ENCODE assay signal across 33 cellular contexts in the genomic region with DNA sequence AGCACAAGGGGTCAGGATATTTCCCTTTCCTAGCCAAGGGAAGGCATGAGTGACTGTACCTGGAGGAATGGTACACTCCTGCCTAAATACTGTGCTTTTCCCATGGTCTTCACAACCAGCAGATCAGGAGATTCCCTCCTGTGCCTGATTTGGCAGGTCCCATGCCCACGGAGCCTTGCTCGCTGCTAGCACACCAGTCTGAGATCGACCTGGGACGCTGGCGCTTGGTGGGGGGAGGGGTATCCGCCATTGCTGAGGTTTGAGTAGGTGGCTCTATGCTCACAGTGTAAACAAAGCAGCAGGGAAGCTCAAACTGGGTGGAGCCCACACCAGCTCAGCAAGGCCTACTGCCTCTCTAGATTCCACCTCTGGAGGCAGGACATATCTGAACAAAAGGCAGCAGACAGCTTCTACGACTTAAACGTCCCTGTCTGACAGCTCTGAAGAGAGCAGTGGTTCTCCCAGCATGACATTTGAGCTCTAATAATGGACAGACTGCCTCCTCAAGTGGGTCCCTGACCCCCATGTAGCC.
"Had no signal": no experiment of that assay in that cellular context is flagged by ENCODE, and none has a peak within 500 bp of the region (broad histone marks: within the 10 kb centered on the region; RNA-seq: fewer than 3 reads in every experiment).

No MANE protein-coding gene starts in this region.

- H3K27ac Mint-ChIP-seq: activated CD4-positive, alpha-beta memory T cell treated with anti-CD3 and anti-CD28 coated beads for 36 hours; activated CD4-positive, alpha-beta T cell treated with anti-CD3 and anti-CD28 coated beads for 36 hours; activated CD4-positive, alpha-beta T cell treated with anti-CD3 and anti-CD28 coated beads, Interleukin-2, amount 10 ng/mL, durations not matched to agents 24 days and 14 days; activated CD8-positive, alpha-beta memory T cell treated with anti-CD3 and anti-CD28 coated beads, Interleukin-2, amount 10 ng/mL, durations not matched to agents 7 days and 5 days; activated CD8-positive, alpha-beta T cell treated with anti-CD3 and anti-CD28 coated beads, Interleukin-2, amount 10 ng/mL, durations not matched to agents 7 days and 5 days; activated naive CD4-positive, alpha-beta T cell treated with anti-CD3 and anti-CD28 coated beads, Interleukin-2, amount 10 ng/mL, durations not matched to agents 7 days and 5 days; activated naive CD4-positive, alpha-beta T cell treated with anti-CD3 and anti-CD28 coated beads, Interleukin-2, amount 50 U/mL, for 72 hours; activated naive CD8-positive, alpha-beta T cell treated with anti-CD3 and anti-CD28 coated beads, Interleukin-2, amount 10 ng/mL, durations not matched to agents 7 days and 5 days; brain; dendritic cell treated with granulocyte-macrophage colony-stimulating factor and Interleukin-4, amounts not matched to agents 40 ng/mL and 50 ng/mL, for 4 days; T-helper 17 cell; T-helper 2 cell treated with Interferon-gamma antibody and Interleukin-4, amounts not matched to agents 5 μg/mL and 100 μg/mL, for 36 hours had no signal

- H3K9me3 ChIP-seq: ascending aorta, breast epithelium, esophagus muscularis mucosa, gastrocnemius medialis had no signal

- H3K4me3 ChIP-seq: ascending aorta, breast epithelium, coronary artery, dorsolateral prefrontal cortex, esophagus muscularis mucosa, gastrocnemius medialis had no signal

- H3K4me3 Mint-ChIP-seq: activated CD4-positive, alpha-beta memory T cell treated with anti-CD3 and anti-CD28 coated beads for 36 hours; activated CD4-positive, alpha-beta T cell treated with anti-CD3 and anti-CD28 coated beads for 36 hours; activated CD4-positive, alpha-beta T cell treated with anti-CD3 and anti-CD28 coated beads, Interleukin-2, amount 10 ng/mL, durations not matched to agents 24 days and 14 days; activated CD8-positive, alpha-beta memory T cell treated with anti-CD3 and anti-CD28 coated beads, Interleukin-2, amount 10 ng/mL, durations not matched to agents 7 days and 5 days; activated CD8-positive, alpha-beta T cell treated with anti-CD3 and anti-CD28 coated beads, Interleukin-2, amount 10 ng/mL, durations not matched to agents 7 days and 5 days; activated naive CD4-positive, alpha-beta T cell treated with anti-CD3 and anti-CD28 coated beads, Interleukin-2, amount 10 ng/mL, durations not matched to agents 7 days and 5 days; activated naive CD8-positive, alpha-beta T cell treated with anti-CD3 and anti-CD28 coated beads, Interleukin-2, amount 10 ng/mL, durations not matched to agents 7 days and 5 days; brain; central memory CD8-positive, alpha-beta T cell; dendritic cell treated with granulocyte-macrophage colony-stimulating factor and Interleukin-4, amounts not matched to agents 40 ng/mL and 50 ng/mL, for 4 days; T-helper 17 cell; T-helper 2 cell treated with Interferon-gamma antibody and Interleukin-4, amounts not matched to agents 5 μg/mL and 100 μg/mL, for 36 hours had no signal

- H3K36me3 Mint-ChIP-seq: activated CD4-positive, alpha-beta memory T cell treated with anti-CD3 and anti-CD28 coated beads for 36 hours; activated CD8-positive, alpha-beta memory T cell treated with anti-CD3 and anti-CD28 coated beads, Interleukin-2, amount 10 ng/mL, durations not matched to agents 7 days and 5 days; activated naive CD4-positive, alpha-beta T cell treated with anti-CD3 and anti-CD28 coated beads, Interleukin-2, amount 10 ng/mL, durations not matched to agents 7 days and 5 days; activated naive CD8-positive, alpha-beta T cell treated with anti-CD3 and anti-CD28 coated beads, Interleukin-2, amount 10 ng/mL, durations not matched to agents 7 days and 5 days; brain had no signal

- H3K27me3 Mint-ChIP-seq: activated CD4-positive, alpha-beta memory T cell treated with anti-CD3 and anti-CD28 coated beads for 36 hours; activated CD4-positive, alpha-beta T cell treated with anti-CD3 and anti-CD28 coated beads for 36 hours; activated CD4-positive, alpha-beta T cell treated with anti-CD3 and anti-CD28 coated beads, Interleukin-2, amount 10 ng/mL, durations not matched to agents 24 days and 14 days; activated CD8-positive, alpha-beta memory T cell treated with anti-CD3 and anti-CD28 coated beads, Interleukin-2, amount 10 ng/mL, durations not matched to agents 7 days and 5 days; activated naive CD4-positive, alpha-beta T cell treated with anti-CD3 and anti-CD28 coated beads, Interleukin-2, amount 10 ng/mL, durations not matched to agents 7 days and 5 days; activated naive CD8-positive, alpha-beta T cell treated with anti-CD3 and anti-CD28 coated beads, Interleukin-2, amount 10 ng/mL, durations not matched to agents 7 days and 5 days; central memory CD8-positive, alpha-beta T cell; dendritic cell treated with granulocyte-macrophage colony-stimulating factor and Interleukin-4, amounts not matched to agents 40 ng/mL and 50 ng/mL, for 4 days; T-helper 17 cell had no signal

- H3K27ac ChIP-seq: ascending aorta, breast epithelium, coronary artery, dorsolateral prefrontal cortex, esophagus muscularis mucosa, foreskin keratinocyte, gastrocnemius medialis, WERI-Rb-1 had no signal

- DNase-seq: activated CD4-positive, alpha-beta memory T cell treated with anti-CD3 and anti-CD28 coated beads for 36 hours; activated CD4-positive, alpha-beta T cell treated with anti-CD3 and anti-CD28 coated beads for 36 hours; activated CD4-positive, alpha-beta T cell treated with anti-CD3 and anti-CD28 coated beads, Interleukin-2, amount 10 ng/mL, durations not matched to agents 24 days and 14 days; activated CD4-positive, CD25-positive, alpha-beta regulatory T cell; activated CD4-positive, CD25-positive, alpha-beta regulatory T cell treated with anti-CD3 and anti-CD28 coated beads, Interleukin-2, amount 50 U/mL, for 72 hours; activated CD8-positive, alpha-beta memory T cell treated with anti-CD3 and anti-CD28 coated beads, Interleukin-2, amount 10 ng/mL, durations not matched to agents 7 days and 5 days; activated CD8-positive, alpha-beta memory T cell treated with anti-CD3 and anti-CD28 coated beads, Interleukin-2, amount 50 U/mL, for 4 hours; activated CD8-positive, alpha-beta T cell treated with anti-CD3 and anti-CD28 coated beads, Interleukin-2, amount 10 ng/mL, durations not matched to agents 7 days and 5 days; activated gamma-delta T cell; activated naive CD4-positive, alpha-beta T cell; activated naive CD4-positive, alpha-beta T cell treated with anti-CD3 and anti-CD28 coated beads, Interleukin-2, amount 10 ng/mL, durations not matched to agents 7 days and 5 days; activated naive CD8-positive, alpha-beta T cell treated with anti-CD3 and anti-CD28 coated beads, Interleukin-2, amount 10 ng/mL, durations not matched to agents 7 days and 5 days; activated T-cell treated with anti-CD3 and anti-CD28 coated beads, Interleukin-2, amount 50 U/mL, for 1 hour; activated T-cell treated with anti-CD3 and anti-CD28 coated beads, Interleukin-2, amount 50 U/mL, for 48 hours; dorsolateral prefrontal cortex; effector memory CD4-positive, alpha-beta T cell; erythroblast; foreskin keratinocyte; gastrocnemius medialis; glutamatergic neuron; T-helper 1 cell; T-helper 17 cell; T1000; WERI-Rb-1 had no signal

- H3K36me3 ChIP-seq: ascending aorta, breast epithelium, esophagus muscularis mucosa, gastrocnemius medialis, WERI-Rb-1 had no signal

- H3K27me3 ChIP-seq: ascending aorta, breast epithelium, dorsolateral prefrontal cortex, esophagus muscularis mucosa, foreskin keratinocyte, gastrocnemius medialis had no signal

- H3K4me1 Mint-ChIP-seq: activated CD4-positive, alpha-beta T cell treated with anti-CD3 and anti-CD28 coated beads for 36 hours; activated CD4-positive, alpha-beta T cell treated with anti-CD3 and anti-CD28 coated beads, Interleukin-2, amount 10 ng/mL, durations not matched to agents 24 days and 14 days; activated CD8-positive, alpha-beta memory T cell treated with anti-CD3 and anti-CD28 coated beads, Interleukin-2, amount 10 ng/mL, durations not matched to agents 7 days and 5 days; activated naive CD4-positive, alpha-beta T cell treated with anti-CD3 and anti-CD28 coated beads, Interleukin-2, amount 10 ng/mL, durations not matched to agents 7 days and 5 days; brain; central memory CD8-positive, alpha-beta T cell; T-helper 17 cell had no signal

- H3K4me1 ChIP-seq: ascending aorta, breast epithelium, esophagus muscularis mucosa, gastrocnemius medialis had no signal

- ATAC-seq: activated CD4-positive, alpha-beta T cell treated with anti-CD3 and anti-CD28 coated beads for 36 hours; activated CD8-positive, alpha-beta memory T cell treated with anti-CD3 and anti-CD28 coated beads, Interleukin-2, amount 10 ng/mL, durations not matched to agents 7 days and 5 days; activated CD8-positive, alpha-beta T cell treated with anti-CD3 and anti-CD28 coated beads, Interleukin-2, amount 10 ng/mL, durations not matched to agents 7 days and 5 days; activated naive CD4-positive, alpha-beta T cell treated with anti-CD3 and anti-CD28 coated beads, Interleukin-2, amount 50 U/mL, for 72 hours; foreskin keratinocyte; gastrocnemius medialis; T-helper 17 cell had no signal
